3 cellular contexts compared by ENCODE assay signal in genomic region chr6:32038878-32039277, GRCh38. TPM values are rescaled to one million over a fixed set of nuclear protein-coding genes. Genes with fewer than 3 reads are reported as not detected.
"Had no signal": no experiment of that assay in that cellular context is flagged by ENCODE, and none has a peak within 500 bp of the region (broad histone marks: within the 10 kb centered on the region; RNA-seq: fewer than 3 reads in every experiment).

No MANE protein-coding gene starts in this region.

RNA-seq across cellular contexts. Expression of gene CYP21A2, which starts 0.7 kb away (rescaled TPM):
- total RNA-seq: activated B cell treated with CpG ODN at 0.5 μM for 24 hours; activated CD8-positive, alpha-beta T cell treated with anti-CD3 and anti-CD28 coated beads, Interleukin-2, amount 10 ng/mL, durations not matched to agents 7 days and 5 days; bronchial epithelial cell had no signal
